Comparison of ENCODE assay signal across 1 cellular context in the genomic region with DNA sequence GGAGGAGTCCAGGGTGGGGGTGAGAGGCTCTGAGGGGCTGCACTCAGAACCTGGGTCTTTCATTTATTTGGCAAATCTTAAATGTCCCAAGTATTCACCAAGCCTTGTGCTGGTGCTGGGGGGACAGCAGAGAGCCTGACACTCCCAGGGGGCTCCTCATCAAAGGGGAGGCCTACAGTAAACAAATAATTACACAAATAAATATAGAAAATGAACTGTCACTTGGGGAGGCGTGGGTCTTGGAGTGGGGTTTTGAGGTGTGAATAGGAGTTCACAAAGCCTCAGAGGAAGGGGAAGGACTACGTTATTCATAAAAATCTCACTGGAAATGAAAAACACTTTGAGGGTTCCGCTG.
TF ChIP-seq lines count a peak whose summit lies in the region.

No MANE protein-coding gene starts in this region.

TF ChIP-seq in GM12878, 131 proteins besides CTCF, POLR2A, EP300 and RAD21:
- TF ChIP-seq TAF1 (IDR thresholded peaks at IDR 0.05; ENCODE audit: borderline replicate concordance, low read depth, low read length) (no peak), RBBP5 (conservative IDR thresholded peaks at IDR 0.05) (no peak), ZNF217 (IDR thresholded peaks at IDR 0.05) (peak; percentile 71), SMARCA5 (IDR thresholded peaks at IDR 0.05) (peak; percentile 58; the same call in 1 of the 2 replicates), SUPT20H (IDR thresholded peaks at IDR 0.05; ENCODE audit: borderline replicate concordance, control insufficient read depth, low read depth, low read length) (no peak), GATAD2B (conservative IDR thresholded peaks at IDR 0.05; ENCODE audit: low read depth) (no peak)
